Comparison of ENCODE assay signal across 10 cellular contexts in the genomic region with DNA sequence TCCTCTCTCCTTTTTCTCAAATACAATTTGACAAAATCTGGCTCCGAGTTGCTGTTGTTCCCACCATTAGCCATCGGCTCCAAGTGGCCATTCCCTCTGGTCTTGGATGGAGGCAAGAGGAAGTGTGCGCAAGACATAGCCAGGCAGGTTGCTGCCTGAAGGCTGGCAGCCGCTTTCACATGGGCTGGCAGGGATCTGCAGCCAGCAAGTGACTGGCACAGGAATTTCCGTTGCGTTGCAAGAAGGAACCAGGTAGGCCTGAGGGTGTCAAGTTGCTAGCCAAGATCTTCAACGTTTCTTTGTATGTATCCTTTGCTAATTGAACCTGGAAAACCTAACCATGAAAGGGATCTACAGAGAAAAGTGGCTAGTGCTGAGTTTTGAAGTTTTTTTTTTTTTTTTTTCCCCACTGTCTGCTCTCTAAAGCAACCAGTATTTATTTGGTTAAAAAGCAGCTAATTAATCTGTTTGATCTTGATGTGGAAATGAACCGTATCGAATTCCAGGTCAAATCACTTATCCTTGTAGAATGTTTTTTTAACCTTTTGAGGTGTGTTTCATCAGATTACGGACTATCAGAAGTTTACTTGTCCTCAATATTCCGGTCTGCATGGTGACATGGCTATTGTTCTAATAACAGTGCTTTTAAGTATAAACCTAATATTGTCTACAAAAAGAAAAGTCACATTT.
DNase-seq lines count a peak whose midpoint lies in the region; ATAC-seq and TF ChIP-seq lines count a peak whose summit lies in the region.
"Had no signal": no experiment of that assay in that cellular context is flagged by ENCODE, and none has a peak within 500 bp of the region (broad histone marks: within the 10 kb centered on the region; RNA-seq: fewer than 3 reads in every experiment).

No MANE protein-coding gene starts in this region.

- DNase-seq in Ammon's horn (ENCODE audit: low spot score): peak; percentile 22
- peak; percentile 50 for DNase-seq in NCI-H2029 treated with DMSO at 0.1 percent for 48 hours (lab: John Stamatoyannopoulos, UW)
- peak; percentile 51 for DNase-seq in dermis blood vessel endothelial cell
- no peak for DNase-seq in OCI-LY7 (ENCODE audit: low spot score)
- DNase-seq in COLO829 (ENCODE audit: low spot score): no peak
- DNase-seq in cerebellar nuclear complex (lab: John Stamatoyannopoulos, UW): no peak
- no peak for DNase-seq in activated T-cell treated with anti-CD3 and anti-CD28 coated beads, Interleukin-2, amount 50 U/mL, for 4 hours
- DNase-seq: activated gamma-delta T cell; stimulated activated CD4-positive, alpha-beta T cell treated with anti-CD3 and anti-CD28 coated beads, Interleukin-2, amount 100 ng/mL, for 24 hours had no signal

- H3K4me3 Mint-ChIP-seq in nephron: no peak overlapping the region
- no peak overlapping the region for H3K4me3 Mint-ChIP-seq in activated T-cell treated with anti-CD3 and anti-CD28 coated beads, Interleukin-2, amount 50 U/mL, for 4 hours

- no peak for TF ChIP-seq CTCF in nephron (IDR thresholded peaks at IDR 0.05; ENCODE audit: unreplicated experiment in 3 of 3)
- no peak for TF ChIP-seq CTCF in OCI-LY7 (conservative IDR thresholded peaks at IDR 0.05; ENCODE audit: low read length)

- no peaks in the 10 kb centered on the region for H3K9me3 ChIP-seq in OCI-LY7 (ENCODE audit: low read length)

- BruUV-seq in OCI-LY7 (replicated peaks; lab: Mats Ljungman, UMichigan): no TSS peak

- H4K20me1 ChIP-seq in OCI-LY7 (ENCODE audit: insufficient read depth, low read length): no peaks in the 10 kb centered on the region

- peak overlapping the region; percentile 65 to 97 (median 86) for H3K27ac Mint-ChIP-seq in nephron

- peaks cover 68% of the 10 kb centered on the region for H3K4me1 Mint-ChIP-seq in nephron
- H3K4me1 Mint-ChIP-seq in activated T-cell treated with anti-CD3 and anti-CD28 coated beads, Interleukin-2, amount 50 U/mL, for 4 hours (ENCODE audit: low read depth): peaks cover 36% of the 10 kb centered on the region

- CTCF ChIA-PET in OCI-LY7 (lab: Charles Lee; ENCODE audit: unreplicated experiment): no interaction called here

- peaks cover 15% of the 10 kb centered on the region for H3K4me1 ChIP-seq in OCI-LY7 (ENCODE audit: insufficient read depth, low read length, poor library complexity, severe bottlenecking)

- H3K79me2 ChIP-seq in OCI-LY7 (ENCODE audit: insufficient read depth, low read depth, low read length): no peaks in the 10 kb centered on the region

- intact Hi-C loops in OCI-LY7 (cut with micrococcal nuclease; ENCODE audit: unreplicated experiment): no loop called here

- no peak overlapping the region for H2AFZ ChIP-seq in OCI-LY7 (ENCODE audit: low read length)

- H3K27me3 Mint-ChIP-seq in nephron (ENCODE audit: low read depth): no peaks in the 10 kb centered on the region
- H3K27me3 Mint-ChIP-seq in activated T-cell treated with anti-CD3 and anti-CD28 coated beads, Interleukin-2, amount 50 U/mL, for 4 hours (ENCODE audit: low read depth): no peaks in the 10 kb centered on the region

- H3K9me3 Mint-ChIP-seq in nephron: no peaks in the 10 kb centered on the region
- H3K9me3 Mint-ChIP-seq in activated T-cell treated with anti-CD3 and anti-CD28 coated beads, Interleukin-2, amount 50 U/mL, for 4 hours: no peaks in the 10 kb centered on the region

- H3K4me3 ChIP-seq in OCI-LY7 (ENCODE audit: low read depth, low read length, poor library complexity, severe bottlenecking): no peak overlapping the region

- no peaks in the 10 kb centered on the region for H3K36me3 Mint-ChIP-seq in nephron (ENCODE audit: low read depth)
- peaks cover 12% of the 10 kb centered on the region for H3K36me3 Mint-ChIP-seq in activated T-cell treated with anti-CD3 and anti-CD28 coated beads, Interleukin-2, amount 50 U/mL, for 4 hours (ENCODE audit: insufficient read depth)

- H3K9me2 ChIP-seq in OCI-LY7 (ENCODE audit: insufficient read depth, low read length): no peaks in the 10 kb centered on the region

- POLR2A ChIA-PET in OCI-LY7 (lab: Charles Lee): no interaction called here

- ATAC-seq in activated T-cell treated with anti-CD3 and anti-CD28 coated beads, Interleukin-2, amount 50 U/mL, for 4 hours: no peak

- no peak overlapping the region for H3K4me2 ChIP-seq in OCI-LY7 (ENCODE audit: low read length)

- no peaks in the 10 kb centered on the region for H3K36me3 ChIP-seq in OCI-LY7 (ENCODE audit: insufficient read depth, low read length)

- no peak overlapping the region for H3K27ac ChIP-seq in OCI-LY7 (ENCODE audit: low read depth, low read length, poor library complexity, severe bottlenecking)

Comparison
In these comparisons a context has a peak if more than half of its experiments do, and no peak if none do; other contexts are left out.
1. DNase-seq: peak in Ammon's horn (single experiment), NCI-H2029 treated with DMSO at 0.1 percent for 48 hours (single experiment) and dermis blood vessel endothelial cell (single experiment); none in OCI-LY7 (single experiment), COLO829 (single experiment), cerebellar nuclear complex (0 of 2) and activated T-cell treated with anti-CD3 and anti-CD28 coated beads, Interleukin-2, amount 50 U/mL, for 4 hours (single experiment).